In genomic region chr2:22020101-22020742, GRCh38 we compare ENCODE assay signal across 23 cellular contexts.
A peak's percentile ranks its signal among the peaks of the same experiment; 100 is the strongest.
DNase-seq lines count a peak whose midpoint lies in the region; ATAC-seq and TF ChIP-seq lines count a peak whose summit lies in the region.
"Had no signal": no experiment of that assay in that cellular context is flagged by ENCODE, and none has a peak within 500 bp of the region (broad histone marks: within the 10 kb centered on the region; RNA-seq: fewer than 3 reads in every experiment).

No MANE protein-coding gene starts in this region.

- H3K27ac ChIP-seq in caudate nucleus (ENCODE audit: low read depth, low read length): no peak overlapping the region
- H3K27ac ChIP-seq: C4-2B, esophagus muscularis mucosa, foreskin keratinocyte, left lung, prostate gland, RWPE1, thoracic aorta had no signal

- CTCF ChIA-PET in WTC11 (lab: Charles Lee): no interaction called here

- no peak overlapping the region for H3K4me3 Mint-ChIP-seq in WTC11
- H3K4me3 Mint-ChIP-seq: stimulated activated naive CD8-positive, alpha-beta T cell treated with anti-CD3 and anti-CD28 coated beads, Interleukin-15, Interleukin-2, amounts not matched to agents 100 ng/mL and 50 ng/mL, for 24 hours had no signal

- H3K36me3 Mint-ChIP-seq in WTC11: no peaks in the 10 kb centered on the region
- H3K36me3 Mint-ChIP-seq: activated naive CD4-positive, alpha-beta T cell treated with anti-CD3 and anti-CD28 coated beads, Interleukin-2, amount 50 U/mL, for 72 hours had no signal

- DNase-seq in Daoy (ENCODE audit: low read depth) (peak; percentile 9), NCI-H1694 treated with DMSO at 0.1 percent for 48 hours (lab: John Stamatoyannopoulos, UW) (peak; percentile 94), WTC11 (ENCODE audit: low spot score) (no peak), left kidney (ENCODE audit: low read depth, low spot score) (peak; percentile 59), caudate nucleus (lab: John Stamatoyannopoulos, UW) (no peak)
- DNase-seq in stimulated activated CD4-positive, alpha-beta T cell treated with anti-CD3 and anti-CD28 coated beads, Interleukin-4, amount 100 ng/mL, for 4 hours: no peak
- DNase-seq: activated T-cell treated with anti-CD3 and anti-CD28 coated beads for 4 hours, Calu3, cortex of kidney, foreskin keratinocyte, left lung, NCI-H1105 treated with DMSO at 0.1 percent for 48 hours, NCI-H2081 treated with DMSO at 0.1 percent for 48 hours, NCI-H510A treated with DMSO at 0.1 percent for 48 hours, nucleus accumbens had no signal

- peaks cover 48% of the 10 kb centered on the region for H3K4me1 Mint-ChIP-seq in WTC11

- no peaks in the 10 kb centered on the region for H3K27me3 Mint-ChIP-seq in WTC11 (ENCODE audit: low read depth)
- H3K27me3 Mint-ChIP-seq: stimulated activated naive CD8-positive, alpha-beta T cell treated with anti-CD3 and anti-CD28 coated beads, Interleukin-15, Interleukin-2, amounts not matched to agents 100 ng/mL and 50 ng/mL, for 24 hours had no signal

- no peak for TF ChIP-seq CTCF in WTC11 (IDR thresholded peaks at IDR 0.05)

- H3K9me3 Mint-ChIP-seq in WTC11: no peaks in the 10 kb centered on the region

- ATAC-seq in WTC11: peak; percentile 67
- no peak for ATAC-seq in GM19395 (IDR thresholded peaks at IDR 0.05; ENCODE audit: unreplicated experiment)
- ATAC-seq: activated naive CD4-positive, alpha-beta T cell treated with anti-CD3 and anti-CD28 coated beads, Interleukin-2, amount 50 U/mL, for 72 hours; foreskin keratinocyte; left lung had no signal

- POLR2A ChIA-PET in WTC11 (lab: Charles Lee): no interaction called here

- no peak overlapping the region for H3K27ac Mint-ChIP-seq in WTC11
- H3K27ac Mint-ChIP-seq: activated naive CD4-positive, alpha-beta T cell treated with anti-CD3 and anti-CD28 coated beads, Interleukin-2, amount 50 U/mL, for 72 hours; stimulated activated naive CD8-positive, alpha-beta T cell treated with anti-CD3 and anti-CD28 coated beads, Interleukin-15, Interleukin-2, amounts not matched to agents 100 ng/mL and 50 ng/mL, for 24 hours had no signal

TF ChIP-seq in WTC11, 78 proteins besides CTCF, POLR2A, EP300 and RAD21:
- no peak for TF ChIP-seq MLX (CRISPR knock-in tag; IDR thresholded peaks at IDR 0.05)
- TF ChIP-seq CREB1 (CRISPR knock-in tag; IDR thresholded peaks at IDR 0.05): no peak
- no peak for TF ChIP-seq ERG (CRISPR knock-in tag; IDR thresholded peaks at IDR 0.05)
- no peak for TF ChIP-seq GABPB1 (CRISPR knock-in tag; IDR thresholded peaks at IDR 0.05)
- TF ChIP-seq AR (CRISPR knock-in tag; IDR thresholded peaks at IDR 0.05): no peak
- no peak for TF ChIP-seq NR2C2 (CRISPR knock-in tag; IDR thresholded peaks at IDR 0.05)
- TF ChIP-seq STAT6 (CRISPR knock-in tag; conservative IDR thresholded peaks at IDR 0.05; ENCODE audit: low read depth): no peak
- TF ChIP-seq ATF1 (CRISPR knock-in tag; IDR thresholded peaks at IDR 0.05): no peak
TF ChIP-seq in WTC11: peak in this region for 0.

Comparison
In these comparisons a context has a peak if more than half of its experiments do, and no peak if none do; other contexts are left out.
1. DNase-seq: peak in Daoy (single experiment), NCI-H1694 treated with DMSO at 0.1 percent for 48 hours (single experiment) and left kidney (single experiment); none in WTC11 (single experiment), caudate nucleus (0 of 61) and stimulated activated CD4-positive, alpha-beta T cell treated with anti-CD3 and anti-CD28 coated beads, Interleukin-4, amount 100 ng/mL, for 4 hours (0 of 2).